In the genomic region with DNA sequence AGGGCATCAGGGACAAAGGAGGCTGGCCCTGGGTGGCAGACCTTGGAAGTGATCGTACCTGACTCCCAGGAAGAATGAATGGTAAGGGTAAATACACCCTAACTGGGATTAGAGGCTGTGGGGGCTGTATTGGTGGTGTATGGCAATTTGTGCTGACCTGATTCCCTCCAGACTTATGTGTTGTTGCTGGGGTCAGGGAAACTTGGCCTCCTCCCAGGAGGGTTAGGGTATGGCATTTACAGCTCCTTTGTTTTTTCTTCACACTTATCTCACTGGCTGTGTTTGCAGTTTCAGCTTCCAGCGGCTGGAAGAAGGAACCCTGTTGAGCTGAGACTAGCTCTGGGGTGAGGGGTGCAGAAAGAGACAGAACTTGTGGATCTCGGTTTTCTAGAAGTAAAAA, we compare ENCODE assay signal across 15 cellular contexts. TPM values are rescaled to one million over a fixed set of nuclear protein-coding genes. Genes with fewer than 3 reads are reported as not detected.
A peak's percentile ranks its signal among the peaks of the same experiment; 100 is the strongest.
DNase-seq lines count a peak whose midpoint lies in the region; ATAC-seq, FAIRE-seq and TF ChIP-seq lines count a peak whose summit lies in the region.
"Had no signal": no experiment of that assay in that cellular context is flagged by ENCODE, and none has a peak within 500 bp of the region (broad histone marks: within the 10 kb centered on the region; RNA-seq: fewer than 3 reads in every experiment).

No MANE protein-coding gene starts in this region.

- H3K27ac Mint-ChIP-seq in H9 (peak overlapping the region; percentile 76 to 95 (median 90); a peak in 5 of 7 replicates), natural killer cell (no peak overlapping the region)
- H3K27ac Mint-ChIP-seq: activated naive CD4-positive, alpha-beta T cell treated with anti-CD3 and anti-CD28 coated beads for 36 hours had no signal

- H3K36me3 Mint-ChIP-seq in H9 (ENCODE audit: insufficient read depth in 1 of 3, low read depth in 3 of 3) (peaks cover 3 to 20% (median 17%) of the 10 kb centered on the region in 3 experiments; a peak in 6 of 7 replicates), natural killer cell (no peaks in the 10 kb centered on the region)

- H3K36me3 ChIP-seq in OCI-LY3 (replicated peaks; ENCODE audit: low read depth, low read length), result no peaks in the 10 kb centered on the region
- peaks cover 3% of the 10 kb centered on the region in 2 experiments for H3K36me3 ChIP-seq in endothelial cell of umbilical vein (ENCODE audit: control insufficient read depth in 2 of 2, extremely low read depth in 1 of 2, insufficient read depth in 2 of 2, low read length in 2 of 2)
- peaks cover 9% of the 10 kb centered on the region for H3K36me3 ChIP-seq in osteoblast (ENCODE audit: insufficient read depth, low read length)
- H3K36me3 ChIP-seq in smooth muscle cell (ENCODE audit: low read depth), result no peaks in the 10 kb centered on the region
- H3K36me3 ChIP-seq: BE2C had no signal

- no peak overlapping the region for H4K91ac ChIP-seq in H9 (ENCODE audit: insufficient read length, low read depth, low read length)

- no peak overlapping the region for H3K27ac ChIP-seq in H9 (ENCODE audit: insufficient read length, low read depth, low read length)
- no peak overlapping the region for H3K27ac ChIP-seq in OCI-LY3 (ENCODE audit: low read length)
- H3K27ac ChIP-seq in endothelial cell of umbilical vein (ENCODE audit: insufficient read depth, low read depth, low read length), result no peak overlapping the region
- no peak overlapping the region for H3K27ac ChIP-seq in osteoblast (ENCODE audit: low read depth, low read length)
- no peak overlapping the region for H3K27ac ChIP-seq in foreskin keratinocyte
- no peak overlapping the region for H3K27ac ChIP-seq in smooth muscle cell (ENCODE audit: low read depth)
- H3K27ac ChIP-seq: gastroesophageal sphincter, tibial artery had no signal

- H3K27me3 ChIP-seq in H9 (ENCODE audit: insufficient read depth, low read length) (no peaks in the 10 kb centered on the region; the same call in 1 of the 2 replicates), OCI-LY3 (ENCODE audit: low read depth, low read length) (peaks cover 38% of the 10 kb centered on the region), endothelial cell of umbilical vein (ENCODE audit: control insufficient read depth in 2 of 2, insufficient read depth in 2 of 2, low read length in 2 of 2) (no peaks in the 10 kb centered on the region), osteoblast (ENCODE audit: insufficient read depth, low read length) (no peaks in the 10 kb centered on the region), foreskin keratinocyte (no peaks in the 10 kb centered on the region), smooth muscle cell (ENCODE audit: low read depth) (no peaks in the 10 kb centered on the region)
- H3K27me3 ChIP-seq: BE2C, gastroesophageal sphincter, tibial artery had no signal

- FAIRE-seq in endothelial cell of umbilical vein (lab: Jason Lieb, UNC), result no peak
- FAIRE-seq: bronchial epithelial cell had no signal

- no peaks in the 10 kb centered on the region for H3K9me1 ChIP-seq in endothelial cell of umbilical vein (replicated peaks; ENCODE audit: control insufficient read depth, extremely low read depth, insufficient read depth, low read length)

- no peaks in the 10 kb centered on the region for H3K23me2 ChIP-seq in H9 (ENCODE audit: insufficient read length, low read depth, low read length, poor library complexity, severe bottlenecking)

- H3K18ac ChIP-seq in H9 (ENCODE audit: insufficient read length, low read depth, low read length), result no peak overlapping the region

- intact Hi-C loops in endothelial cell of umbilical vein (cut with micrococcal nuclease) (loop anchor here (10.0 kb wide), 1 partner anchor 335 kb away; no protein-coding TSS in a partner anchor), natural killer cell (cut with micrococcal nuclease) (no loop called here)

- H2BK120ac ChIP-seq in H9 (ENCODE audit: low read depth, low read length, poor library complexity, severe bottlenecking), result no peak overlapping the region

- no peak overlapping the region for H4K8ac ChIP-seq in H9 (replicated peaks; ENCODE audit: insufficient read length, low read depth, low read length)

- H3K23ac ChIP-seq in H9 (ENCODE audit: insufficient read length, low read depth, low read length), result no peak overlapping the region

- no peak overlapping the region for H3T11ph ChIP-seq in H9 (ENCODE audit: low read length)

- no peak overlapping the region for H2AFZ ChIP-seq in H9 (ENCODE audit: low read length)
- no peak overlapping the region for H2AFZ ChIP-seq in OCI-LY3 (ENCODE audit: low read depth, low read length)
- no peak overlapping the region for H2AFZ ChIP-seq in endothelial cell of umbilical vein (ENCODE audit: low read depth, low read length)
- no peak overlapping the region for H2AFZ ChIP-seq in osteoblast (ENCODE audit: low read length)
- H2AFZ ChIP-seq in smooth muscle cell (ENCODE audit: low read depth), result no peak overlapping the region

- no peak overlapping the region for H3K56ac ChIP-seq in H9 (ENCODE audit: insufficient read length, low read depth, low read length)

- H4K20me1 ChIP-seq in H9 (ENCODE audit: control insufficient read depth, insufficient read depth, insufficient read length), result no peaks in the 10 kb centered on the region
- H4K20me1 ChIP-seq in OCI-LY3 (ENCODE audit: insufficient read depth, low read length), result peaks cover 9% of the 10 kb centered on the region; the same call in 1 of the 2 replicates
- H4K20me1 ChIP-seq in endothelial cell of umbilical vein (replicated peaks; ENCODE audit: control insufficient read depth, extremely low read depth, insufficient read depth, low read length), result no peaks in the 10 kb centered on the region
- peaks cover 11% of the 10 kb centered on the region for H4K20me1 ChIP-seq in osteoblast (ENCODE audit: insufficient read depth, low read length)
- H4K20me1 ChIP-seq in smooth muscle cell (ENCODE audit: low read depth), result peaks cover 25% of the 10 kb centered on the region

- H2BK20ac ChIP-seq in H9 (ENCODE audit: low read depth, low read length, poor library complexity, severe bottlenecking), result no peak overlapping the region

- ATAC-seq in GM18873 (IDR thresholded peaks at IDR 0.05; ENCODE audit: low FRiP score, unreplicated experiment), result no peak
- ATAC-seq in foreskin keratinocyte, result no peak
- ATAC-seq in natural killer cell, result no peak
- ATAC-seq: gastroesophageal sphincter had no signal

- H3F3A ChIP-seq in smooth muscle cell (ENCODE audit: low read depth), result peaks cover 7% of the 10 kb centered on the region

- H3K4me1 ChIP-seq in H9 (ENCODE audit: insufficient read depth, low read length), result peaks cover 19% of the 10 kb centered on the region; the same call in 1 of the 2 replicates
- peaks cover 18% of the 10 kb centered on the region for H3K4me1 ChIP-seq in OCI-LY3 (ENCODE audit: low read length)
- peaks cover 25% of the 10 kb centered on the region for H3K4me1 ChIP-seq in endothelial cell of umbilical vein (ENCODE audit: control insufficient read depth, extremely low read depth, insufficient read depth, low read length)
- peaks cover 12% of the 10 kb centered on the region for H3K4me1 ChIP-seq in osteoblast (ENCODE audit: insufficient read depth, low read length)
- peaks cover 23% of the 10 kb centered on the region for H3K4me1 ChIP-seq in foreskin keratinocyte
- H3K4me1 ChIP-seq in smooth muscle cell (ENCODE audit: low read depth), result peaks cover 13% of the 10 kb centered on the region
- H3K4me1 ChIP-seq: BE2C had no signal

- no TSS peak for BruUV-seq in endothelial cell of umbilical vein (replicated peaks; lab: Mats Ljungman, UMichigan)

- H3K4me2 ChIP-seq in H9 (ENCODE audit: insufficient read depth, insufficient read length, low read length) (no peak overlapping the region), OCI-LY3 (ENCODE audit: low read length) (peak overlapping the region; percentile 67), endothelial cell of umbilical vein (ENCODE audit: insufficient read depth, low read length) (no peak overlapping the region), osteoblast (ENCODE audit: insufficient read depth, low read length) (peak overlapping the region; percentile 24), smooth muscle cell (no peak overlapping the region)

- no peak overlapping the region for H3K4ac ChIP-seq in H9 (ENCODE audit: low read depth, low read length)

- H3K9me3 Mint-ChIP-seq in H9 (no peaks in the 10 kb centered on the region), natural killer cell (no peaks in the 10 kb centered on the region)
- H3K9me3 Mint-ChIP-seq: activated naive CD4-positive, alpha-beta T cell treated with anti-CD3 and anti-CD28 coated beads for 36 hours had no signal

- H4K5ac ChIP-seq in H9 (ENCODE audit: insufficient read length, low read depth, low read length), result no peak overlapping the region

- H3K9me3 ChIP-seq in H9 (ENCODE audit: control insufficient read depth, low read depth, low read length), result no peaks in the 10 kb centered on the region
- no peaks in the 10 kb centered on the region for H3K9me3 ChIP-seq in OCI-LY3 (ENCODE audit: insufficient read depth, low read length)
- no peaks in the 10 kb centered on the region for H3K9me3 ChIP-seq in endothelial cell of umbilical vein (replicated peaks; ENCODE audit: control insufficient read depth, insufficient read depth, low read length)
- no peaks in the 10 kb centered on the region for H3K9me3 ChIP-seq in osteoblast (ENCODE audit: low read depth, low read length)
- no peaks in the 10 kb centered on the region for H3K9me3 ChIP-seq in smooth muscle cell (replicated peaks; ENCODE audit: low read depth)
- H3K9me3 ChIP-seq: BE2C, gastroesophageal sphincter, tibial artery had no signal

- H2AK5ac ChIP-seq in H9 (ENCODE audit: insufficient read length, low read length), result no peak overlapping the region

- H3K4me3 ChIP-seq in OCI-LY3 (ENCODE audit: low read length) (no peak overlapping the region), endothelial cell of umbilical vein (replicated peaks in 1 of 3; ENCODE audit: insufficient read depth in 1 of 3, low read depth in 1 of 3, low read length in 3 of 3) (no peak overlapping the region), osteoblast (ENCODE audit: insufficient read depth, low read length) (no peak overlapping the region), smooth muscle cell (no peak overlapping the region)
- H3K4me3 ChIP-seq: gastroesophageal sphincter, tibial artery had no signal

- H2BK5ac ChIP-seq in H9 (ENCODE audit: insufficient read length, low read length), result no peak overlapping the region

- no peak overlapping the region for H2BK15ac ChIP-seq in H9 (ENCODE audit: low read depth, low read length)

- no peak for TF ChIP-seq POLR2A in endothelial cell of umbilical vein (IDR thresholded peaks at IDR 0.05; ENCODE audit: low read depth, low read length)

- dilution Hi-C loops in endothelial cell of umbilical vein (cut with MboI; ENCODE audit: extremely low pct_ligation_motif_present, low sequenced_read_pairs), result no loop called here

- DNase-seq in H9 (peak; percentile 61), endothelial cell of umbilical vein (ENCODE audit: low read depth, low spot score) (peak; percentile 62), osteoblast (ENCODE audit: insufficient read length, low spot score, missing footprints) (no peak), foreskin keratinocyte (no peak), smooth muscle cell (lab: John Stamatoyannopoulos, UW; ENCODE audit: unreplicated experiment) (no peak), natural killer cell (no peak)
- DNase-seq: activated naive CD4-positive, alpha-beta T cell treated with anti-CD3 and anti-CD28 coated beads for 36 hours; BE2C; stimulated activated CD4-positive, alpha-beta T cell treated with anti-CD3 and anti-CD28 coated beads, Interleukin-1b, Interleukin-23, amount 100 ng/mL, for 48 hours; stimulated activated CD8-positive, alpha-beta memory T cell treated with anti-CD3 and anti-CD28 coated beads, Interleukin-4, amount 100 ng/mL, for 48 hours; tibial artery had no signal

- POLR2A ChIA-PET in endothelial cell of umbilical vein (lab: Charles Lee), result no interaction called here

- no peak overlapping the region for H2BK12ac ChIP-seq in H9 (ENCODE audit: insufficient read length, low read depth, low read length)

- TF ChIP-seq CTCF in H9 (conservative IDR thresholded peaks at IDR 0.05) (no peak), OCI-LY3 (IDR thresholded peaks at IDR 0.05; ENCODE audit: low read depth, low read length) (no peak), endothelial cell of umbilical vein (IDR thresholded peaks at IDR 0.05; ENCODE audit: extremely low read depth in 1 of 2, insufficient read depth in 1 of 2, low read depth in 1 of 2, low read length in 2 of 2) (no peak), osteoblast (IDR thresholded peaks at IDR 0.05; ENCODE audit: extremely low read depth, low read depth, low read length) (no peak), foreskin keratinocyte (conservative IDR thresholded peaks at IDR 0.05) (no peak), smooth muscle cell (IDR thresholded peaks at IDR 0.05; ENCODE audit: borderline replicate concordance, insufficient read depth, poor library complexity, severe bottlenecking) (no peak), natural killer cell (IDR thresholded peaks at IDR 0.05) (no peak)

- no CpG with 5 or more reads among the region's 3 CpGs for whole genome bisulfite sequencing in H9 (ENCODE audit: extremely low coverage, insufficient read length, low lambda C conversion rate)
- WGBS in smooth muscle cell (ENCODE audit: low lambda C conversion rate), result 36% methylated on average over 3 of the region's 3 CpGs

- peaks cover 1% of the 10 kb centered on the region; the same call in 1 of the 2 replicates for H3K79me2 ChIP-seq in H9 (ENCODE audit: insufficient read depth, low read length)
- H3K79me2 ChIP-seq in OCI-LY3 (ENCODE audit: low read length), result no peaks in the 10 kb centered on the region
- peaks cover 50% of the 10 kb centered on the region for H3K79me2 ChIP-seq in endothelial cell of umbilical vein (ENCODE audit: control insufficient read depth, insufficient read depth, low read length)
- peaks cover 64% of the 10 kb centered on the region for H3K79me2 ChIP-seq in osteoblast (ENCODE audit: insufficient read depth, low read length)
- H3K79me2 ChIP-seq in smooth muscle cell (ENCODE audit: low read depth), result peaks cover 5% of the 10 kb centered on the region

- H3K14ac ChIP-seq in H9 (ENCODE audit: insufficient read depth, low read length), result no peak overlapping the region

- H3K4me1 Mint-ChIP-seq in H9 (peaks cover 15 to 34% of the 10 kb centered on the region in 2 experiments), natural killer cell (peaks cover 9 to 11% of the 10 kb centered on the region in 2 donors)

- no peaks in the 10 kb centered on the region for H3K27me3 Mint-ChIP-seq in H9 (ENCODE audit: low read depth)
- H3K27me3 Mint-ChIP-seq in natural killer cell (ENCODE audit: low read depth in 2 of 2), result no peaks in the 10 kb centered on the region

- H3K79me1 ChIP-seq in H9 (ENCODE audit: insufficient read depth, low read depth, low read length, poor library complexity, severe bottlenecking), result peaks cover 5% of the 10 kb centered on the region

- CTCF ChIA-PET in endothelial cell of umbilical vein (lab: Charles Lee), result interaction anchor here (1.8 to 6.5 kb wide), 2 partner anchors 42 to 55 kb away, joined by 8 to 47 read pairs; no protein-coding TSS in a partner anchor

- H3K9ac ChIP-seq in H9 (ENCODE audit: extremely low read depth, insufficient read length, low read length) (no peak overlapping the region), OCI-LY3 (ENCODE audit: low read length) (no peak overlapping the region), endothelial cell of umbilical vein (replicated peaks; ENCODE audit: extremely low read depth, insufficient read depth, low read length) (no peak overlapping the region), smooth muscle cell (ENCODE audit: low read depth) (no peak overlapping the region)

- H3K4me3 Mint-ChIP-seq in H9, result peak overlapping the region; percentile 4 to 57; a peak in 3 of 5 replicates
- H3K4me3 Mint-ChIP-seq in natural killer cell, result no peak overlapping the region
- H3K4me3 Mint-ChIP-seq: activated naive CD4-positive, alpha-beta T cell treated with anti-CD3 and anti-CD28 coated beads for 36 hours had no signal

RNA-seq across cellular contexts. Expression of a gene that starts 8.2 kb away (rescaled TPM):
- total RNA-seq in H9 (2021) (13.5 and 13.6 TPM in 2 replicates), endothelial cell of umbilical vein (23.4 and 24.8 TPM in 2 replicates), osteoblast (11.2 and 13.3 TPM in 2 replicates), foreskin keratinocyte (29.6 and 30.0 TPM in 2 replicates), smooth muscle cell (7.9 and 12.2 TPM in 2 replicates), natural killer cell (10 to 100 TPM in 2 of 3 donors, 1 to 10 TPM in 1; 6.4 to 14.8 (median 10.3) TPM)
- polyA plus RNA-seq in endothelial cell of umbilical vein (12.3 and 15.0 TPM in 2 replicates), foreskin keratinocyte (6.3 and 7.7 TPM in 2 replicates), smooth muscle cell (5.5 and 6.5 TPM in 2 replicates)
- polyA plus RNA-seq in endothelial cell of umbilical vein (2011; cell fraction: cytosol; rRNA removed), result 10.2 and 10.6 TPM in 2 replicates
- polyA plus RNA-seq in endothelial cell of umbilical vein (2011; cell fraction: nucleus; rRNA removed), result 7.5 and 8.7 TPM in 2 replicates
- polyA plus RNA-seq in endothelial cell of umbilical vein (2012), result 13.0 and 16.4 TPM in 2 replicates
- polyA minus RNA-seq in endothelial cell of umbilical vein, result 31.5 and 35.3 TPM in 2 replicates
- polyA minus RNA-seq in endothelial cell of umbilical vein (2011; cell fraction: cytosol; rRNA and poly(A)+ RNA removed), result 6.8 TPM
- 9.0 and 11.1 TPM in 2 replicates for polyA minus RNA-seq in endothelial cell of umbilical vein (2011; cell fraction: nucleus; rRNA and poly(A)+ RNA removed)

Comparison
In these comparisons a context has a peak if more than half of its experiments do, and no peak if none do; other contexts are left out.
1. DNase-seq: peak in H9 (single experiment) and endothelial cell of umbilical vein (single experiment); none in osteoblast (single experiment), foreskin keratinocyte (0 of 2), smooth muscle cell (single experiment) and natural killer cell (single experiment).
2. H3K4me2 ChIP-seq: peak in OCI-LY3 (single experiment) and osteoblast (single experiment); none in H9 (single experiment), endothelial cell of umbilical vein (single experiment) and smooth muscle cell (single experiment).
3. H3K27ac Mint-ChIP-seq: peak in H9 (3 of 3); none in natural killer cell (0 of 2).